ENCODE assay signal across 13 cellular contexts in genomic region chr1:162419450-162419931, GRCh38. TPM values are rescaled to one million over a fixed set of nuclear protein-coding genes. Genes with fewer than 3 reads are reported as not detected.
DNase-seq lines count a peak whose midpoint lies in the region; ATAC-seq and TF ChIP-seq lines count a peak whose summit lies in the region.
"Not testable (repeated sequence)": the region's sequence is repeated elsewhere in the genome, so short reads cannot be mapped to it uniquely, and the experiment has no call there.
"Had no signal": no experiment of that assay in that cellular context is flagged by ENCODE, and none has a peak within 500 bp of the region (broad histone marks: within the 10 kb centered on the region; RNA-seq: fewer than 3 reads in every experiment).

No MANE protein-coding gene starts in this region.

- not testable (repeated sequence) for H3F3A ChIP-seq in PC-3 (ENCODE audit: low read length, unreplicated experiment)

- H3K4me3 ChIP-seq in PC-3 (ENCODE audit: low read length); WERI-Rb-1 (ENCODE audit: low read depth, low read length): not testable (repeated sequence)

- peak; percentile 89 for ATAC-seq in PC-3
- not testable (repeated sequence) for ATAC-seq in natural killer cell treated with Interleukin-12 subunit alpha and Interleukin-12 subunit beta and Interleukin-15 and Interleukin-18, amount 100 ng/mL, for 72 hours

- H3K9ac ChIP-seq in PC-3 (ENCODE audit: low read length) = not testable (repeated sequence)

- DNase-seq in EH (ENCODE audit: low read depth) (peak; percentile 18), HK-2 (ENCODE audit: unreplicated experiment) (peak; percentile 10), PC-3 (peak; percentile 79), WERI-Rb-1 (peak; percentile 89), epithelial cell of prostate (ENCODE audit: low read depth, low spot score) (peak; percentile 53), iris pigment epithelial cell (ENCODE audit: low read depth) (peak; percentile 34)
- DNase-seq in natural killer cell treated with Interleukin-12 subunit alpha and Interleukin-12 subunit beta and Interleukin-15 and Interleukin-18, amount 100 ng/mL, for 72 hours (ENCODE audit: low spot score); type B pancreatic cell (ENCODE audit: extremely low spot score, unreplicated experiment): not testable (repeated sequence)

- CTCF ChIA-PET in PC-3 (lab: Charles Lee) = not testable (repeated sequence)

- H3K4me1 Mint-ChIP-seq in natural killer cell treated with Interleukin-12 subunit alpha and Interleukin-12 subunit beta and Interleukin-15 and Interleukin-18, amount 100 ng/mL, for 72 hours (ENCODE audit: low read depth in 2 of 2) = peaks cover 47 to 51% of the 10 kb centered on the region in 2 donors
- not testable (repeated sequence) for H3K4me1 Mint-ChIP-seq in type B pancreatic cell (ENCODE audit: unreplicated experiment)

- H3K27me3 ChIP-seq in PC-3 (ENCODE audit: low read length); WERI-Rb-1 (ENCODE audit: insufficient read depth, low read depth, severe bottlenecking): not testable (repeated sequence)

- POLR2A ChIA-PET in PC-3 (lab: Charles Lee; ENCODE audit: unreplicated experiment) = interaction anchor here (0.6 kb wide), 1 partner anchor 11 kb away, joined by 12 read pairs; no protein-coding TSS in a partner anchor

- H3K9me2 ChIP-seq in PC-3 (replicated peaks; ENCODE audit: low read length) = not testable (repeated sequence)

- intact Hi-C loops in PC-3 (cut with micrococcal nuclease) = not testable (repeated sequence)

- not testable (repeated sequence) for H3K27me3 Mint-ChIP-seq in natural killer cell treated with Interleukin-12 subunit alpha and Interleukin-12 subunit beta and Interleukin-15 and Interleukin-18, amount 100 ng/mL, for 72 hours; type B pancreatic cell

- peak overlapping the region; percentile 85 to 94 for H3K27ac Mint-ChIP-seq in natural killer cell treated with Interleukin-12 subunit alpha and Interleukin-12 subunit beta and Interleukin-15 and Interleukin-18, amount 100 ng/mL, for 72 hours
- H3K27ac Mint-ChIP-seq in type B pancreatic cell = peak overlapping the region; percentile 89

- not testable (repeated sequence) for H3K27ac ChIP-seq in PC-3 (ENCODE audit: low read length); WERI-Rb-1
- H3K27ac ChIP-seq in epithelial cell of prostate = peak overlapping the region; percentile 74

- BruUV-seq in PC-3 (replicated peaks; lab: Mats Ljungman, UMichigan) = not testable (repeated sequence)

- TF ChIP-seq CTCF in PC-3 (conservative IDR thresholded peaks at IDR 0.05; ENCODE audit: low read depth, low read length); WERI-Rb-1 (IDR thresholded peaks at IDR 0.05; ENCODE audit: low read depth, low read length); type B pancreatic cell (conservative IDR thresholded peaks at IDR 0.05): not testable (repeated sequence)

- not testable (repeated sequence) for H3K4me2 ChIP-seq in PC-3 (ENCODE audit: low read length)

- not testable (repeated sequence) for H3K36me3 ChIP-seq in PC-3 (ENCODE audit: low read depth, low read length); WERI-Rb-1

- not testable (repeated sequence) for H4K20me1 ChIP-seq in PC-3 (ENCODE audit: low read length)

- not testable (repeated sequence) for H3K9me3 Mint-ChIP-seq in natural killer cell treated with Interleukin-12 subunit alpha and Interleukin-12 subunit beta and Interleukin-15 and Interleukin-18, amount 100 ng/mL, for 72 hours
- H3K9me3 Mint-ChIP-seq in type B pancreatic cell = peaks cover 10% of the 10 kb centered on the region

- H3K36me3 Mint-ChIP-seq in natural killer cell treated with Interleukin-12 subunit alpha and Interleukin-12 subunit beta and Interleukin-15 and Interleukin-18, amount 100 ng/mL, for 72 hours; type B pancreatic cell: not testable (repeated sequence)

- peaks cover 16% of the 10 kb centered on the region; the same call in 1 of the 2 replicates for H3K4me1 ChIP-seq in PC-3 (ENCODE audit: insufficient read depth, low read length)

- H3K9me3 ChIP-seq in PC-3 (ENCODE audit: low read length); WERI-Rb-1 (ENCODE audit: severe bottlenecking): not testable (repeated sequence)

- H3K4me3 Mint-ChIP-seq in natural killer cell treated with Interleukin-12 subunit alpha and Interleukin-12 subunit beta and Interleukin-15 and Interleukin-18, amount 100 ng/mL, for 72 hours = not testable (repeated sequence)
- peak overlapping the region; percentile 0 for H3K4me3 Mint-ChIP-seq in type B pancreatic cell

- H3K79me2 ChIP-seq in PC-3 (ENCODE audit: low read length) = not testable (repeated sequence)

- peak overlapping the region; percentile 19; the same call in 1 of the 2 replicates for H2AFZ ChIP-seq in PC-3 (ENCODE audit: low read length)

RNA-seq across cellular contexts. Expression of gene SH2D1B, which starts 7.6 kb away (rescaled TPM):
- total RNA-seq in PC-3 (2014; rRNA removed) (0.04 TPM in 1 of 2 replicates, not detected in the other), type B pancreatic cell (ENCODE audit: low replicate concordance) (not detected in 2 replicates)
- 10 to 100 TPM; 12.7 to 19.5 TPM for total RNA-seq in natural killer cell treated with Interleukin-12 subunit alpha and Interleukin-12 subunit beta and Interleukin-15 and Interleukin-18, amount 100 ng/mL, for 72 hours
- total RNA-seq: Caco-2; CD4-positive, alpha-beta T cell; GM23248; HepG2; SJCRH30 had no signal

RNA-seq across cellular contexts. Expression of gene C1orf226, which starts 38.0 kb away (rescaled TPM):
- total RNA-seq in PC-3 (2014; rRNA removed) (2.6 and 4.3 TPM in 2 replicates), type B pancreatic cell (ENCODE audit: low replicate concordance) (12.6 and 15.8 TPM in 2 replicates)
- not detected for total RNA-seq in natural killer cell treated with Interleukin-12 subunit alpha and Interleukin-12 subunit beta and Interleukin-15 and Interleukin-18, amount 100 ng/mL, for 72 hours
- total RNA-seq: CD4-positive, alpha-beta T cell had no signal

RNA-seq across cellular contexts. Expression of gene SPATA46, which starts 42.8 kb away (rescaled TPM):
- total RNA-seq in PC-3 (2014; rRNA removed) (not detected in 2 replicates), type B pancreatic cell (ENCODE audit: low replicate concordance) (not detected in 2 replicates)
- total RNA-seq in natural killer cell treated with Interleukin-12 subunit alpha and Interleukin-12 subunit beta and Interleukin-15 and Interleukin-18, amount 100 ng/mL, for 72 hours = not detected
- total RNA-seq: Caco-2; CD4-positive, alpha-beta T cell; GM23248; HepG2; SJCRH30 had no signal

Comparison
In these comparisons a context has a peak if more than half of its experiments do, and no peak if none do; other contexts are left out.
1. RNA of gene SH2D1B, which starts 7.6 kb away (total RNA-seq): 12.7 to 19.5 TPM in natural killer cell treated with Interleukin-12 subunit alpha and Interleukin-12 subunit beta and Interleukin-15 and Interleukin-18, amount 100 ng/mL, for 72 hours; not detected in type B pancreatic cell and 0.04 TPM in PC-3; every median in the first group is over 10 times any median in the second.